7 cellular contexts compared by ENCODE assay signal in the genomic region with DNA sequence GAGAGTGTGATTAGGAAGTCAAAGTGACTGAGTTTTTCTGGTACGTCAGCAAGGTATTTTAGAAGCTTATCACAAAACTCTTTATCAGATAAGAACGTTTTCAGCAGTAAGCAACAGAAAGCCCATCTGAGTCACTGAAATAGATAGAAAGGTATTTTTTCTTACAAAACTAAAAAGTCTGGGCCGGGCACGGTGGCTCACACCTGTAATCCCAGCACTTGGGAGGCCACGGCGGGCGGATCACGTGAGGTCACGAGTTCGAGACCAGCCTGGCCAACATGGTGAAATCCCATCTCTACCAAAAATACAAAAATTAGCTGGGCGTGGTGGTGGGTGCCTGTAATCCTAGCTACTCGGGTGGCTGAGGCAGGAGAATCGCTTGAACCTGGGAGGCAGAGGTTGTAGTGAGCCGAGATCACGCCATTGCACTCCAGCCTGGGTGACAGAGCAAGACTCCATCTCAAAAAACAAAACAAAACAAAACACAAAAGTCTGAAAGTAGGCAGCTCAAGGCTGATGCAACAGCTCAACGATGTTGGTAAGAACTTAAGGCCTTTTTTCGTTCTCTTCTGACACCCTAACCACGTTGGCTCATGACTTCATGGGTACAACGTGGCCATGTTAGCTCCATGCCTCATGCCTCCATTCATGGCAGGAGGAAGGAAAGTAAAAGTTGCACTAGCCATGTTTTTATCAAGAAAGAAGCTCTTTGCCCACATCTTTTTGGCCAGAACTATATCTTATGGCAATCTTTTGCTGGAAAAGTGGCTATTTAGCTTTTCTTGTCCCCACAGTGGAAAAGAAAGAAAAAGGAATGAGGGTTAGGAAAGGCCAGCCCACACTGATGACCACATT.
DNase-seq lines count a peak whose midpoint lies in the region; ATAC-seq and TF ChIP-seq lines count a peak whose summit lies in the region.
"Not testable (repeated sequence)": the region's sequence is repeated elsewhere in the genome, so short reads cannot be mapped to it uniquely, and the experiment has no call there.

No MANE protein-coding gene starts in this region.

- ATAC-seq in activated CD8-positive, alpha-beta memory T cell treated with anti-CD3 and anti-CD28 coated beads, Interleukin-2, amount 10 ng/mL, durations not matched to agents 7 days and 5 days = not testable (repeated sequence)
- ATAC-seq in natural killer cell treated with Interleukin-12 subunit alpha and Interleukin-12 subunit beta and Interleukin-15 and Interleukin-18, amount 100 ng/mL, for 72 hours = peak; percentile 55 to 71
- peak; percentile 50 for ATAC-seq in stimulated activated effector memory CD8-positive, alpha-beta T cell treated with anti-CD3 and anti-CD28 coated beads, Interleukin-12 subunit alpha, Interleukin-12 subunit beta, amount 100 ng/mL, for 72 hours

- H3K27ac ChIP-seq in HEK293 (ENCODE audit: extremely low read depth, low read depth, low read length) = not testable (repeated sequence)

- H3K27ac Mint-ChIP-seq in T-helper 2 cell treated with Interferon-gamma antibody and Interleukin-4, amounts not matched to agents 5 μg/mL and 100 μg/mL, for 36 hours = peak overlapping the region; percentile 96
- peak overlapping the region; percentile 93 for H3K27ac Mint-ChIP-seq in activated CD8-positive, alpha-beta memory T cell treated with anti-CD3 and anti-CD28 coated beads, Interleukin-2, amount 10 ng/mL, durations not matched to agents 7 days and 5 days
- H3K27ac Mint-ChIP-seq in activated T-helper 2 cell treated with anti-CD3 and anti-CD28 coated beads, Interferon-gamma antibody, Interleukin-2, Interleukin-4, amounts not matched to agents 10 μg/mL and 5 μg/mL and 100 μg/mL, durations not matched to agents 14 hours and 24 hours and 36 hours = peak overlapping the region; percentile 95
- H3K27ac Mint-ChIP-seq in activated naive CD8-positive, alpha-beta T cell treated with anti-CD3 and anti-CD28 coated beads for 36 hours = peak overlapping the region; percentile 95
- peak overlapping the region; percentile 84 to 88 for H3K27ac Mint-ChIP-seq in natural killer cell treated with Interleukin-12 subunit alpha and Interleukin-12 subunit beta and Interleukin-15 and Interleukin-18, amount 100 ng/mL, for 72 hours
- peak overlapping the region; percentile 85 for H3K27ac Mint-ChIP-seq in stimulated activated effector memory CD8-positive, alpha-beta T cell treated with anti-CD3 and anti-CD28 coated beads, Interleukin-12 subunit alpha, Interleukin-12 subunit beta, amount 100 ng/mL, for 72 hours

- H3K9me3 Mint-ChIP-seq in T-helper 2 cell treated with Interferon-gamma antibody and Interleukin-4, amounts not matched to agents 5 μg/mL and 100 μg/mL, for 36 hours; activated CD8-positive, alpha-beta memory T cell treated with anti-CD3 and anti-CD28 coated beads, Interleukin-2, amount 10 ng/mL, durations not matched to agents 7 days and 5 days (ENCODE audit: low read depth); activated T-helper 2 cell treated with anti-CD3 and anti-CD28 coated beads, Interferon-gamma antibody, Interleukin-2, Interleukin-4, amounts not matched to agents 10 μg/mL and 5 μg/mL and 100 μg/mL, durations not matched to agents 14 hours and 24 hours and 36 hours; activated naive CD8-positive, alpha-beta T cell treated with anti-CD3 and anti-CD28 coated beads for 36 hours; natural killer cell treated with Interleukin-12 subunit alpha and Interleukin-12 subunit beta and Interleukin-15 and Interleukin-18, amount 100 ng/mL, for 72 hours; stimulated activated effector memory CD8-positive, alpha-beta T cell treated with anti-CD3 and anti-CD28 coated beads, Interleukin-12 subunit alpha, Interleukin-12 subunit beta, amount 100 ng/mL, for 72 hours: not testable (repeated sequence)

- POLR2A ChIA-PET in HEK293 (lab: Yijun Ruan, JAX) = not testable (repeated sequence)

- H3K4me1 Mint-ChIP-seq in T-helper 2 cell treated with Interferon-gamma antibody and Interleukin-4, amounts not matched to agents 5 μg/mL and 100 μg/mL, for 36 hours (ENCODE audit: low read depth) = peaks cover 62% of the 10 kb centered on the region
- peaks cover 58% of the 10 kb centered on the region for H3K4me1 Mint-ChIP-seq in activated CD8-positive, alpha-beta memory T cell treated with anti-CD3 and anti-CD28 coated beads, Interleukin-2, amount 10 ng/mL, durations not matched to agents 7 days and 5 days
- H3K4me1 Mint-ChIP-seq in activated T-helper 2 cell treated with anti-CD3 and anti-CD28 coated beads, Interferon-gamma antibody, Interleukin-2, Interleukin-4, amounts not matched to agents 10 μg/mL and 5 μg/mL and 100 μg/mL, durations not matched to agents 14 hours and 24 hours and 36 hours (ENCODE audit: low read depth) = peaks cover 64% of the 10 kb centered on the region
- H3K4me1 Mint-ChIP-seq in activated naive CD8-positive, alpha-beta T cell treated with anti-CD3 and anti-CD28 coated beads for 36 hours = peaks cover 51% of the 10 kb centered on the region
- H3K4me1 Mint-ChIP-seq in natural killer cell treated with Interleukin-12 subunit alpha and Interleukin-12 subunit beta and Interleukin-15 and Interleukin-18, amount 100 ng/mL, for 72 hours (ENCODE audit: low read depth in 2 of 2) = peaks cover 28 to 45% of the 10 kb centered on the region in 2 donors
- peaks cover 55% of the 10 kb centered on the region for H3K4me1 Mint-ChIP-seq in stimulated activated effector memory CD8-positive, alpha-beta T cell treated with anti-CD3 and anti-CD28 coated beads, Interleukin-12 subunit alpha, Interleukin-12 subunit beta, amount 100 ng/mL, for 72 hours

- DNase-seq in T-helper 2 cell treated with Interferon-gamma antibody and Interleukin-4, amounts not matched to agents 5 μg/mL and 100 μg/mL, for 36 hours (ENCODE audit: low spot score) = peak; percentile 57
- DNase-seq in activated CD8-positive, alpha-beta memory T cell treated with anti-CD3 and anti-CD28 coated beads, Interleukin-2, amount 10 ng/mL, durations not matched to agents 7 days and 5 days = peak; percentile 75
- DNase-seq in activated T-helper 2 cell treated with anti-CD3 and anti-CD28 coated beads, Interferon-gamma antibody, Interleukin-2, Interleukin-4, amounts not matched to agents 10 μg/mL and 5 μg/mL and 100 μg/mL, durations not matched to agents 14 hours and 24 hours and 36 hours (ENCODE audit: low spot score); activated naive CD8-positive, alpha-beta T cell treated with anti-CD3 and anti-CD28 coated beads for 36 hours; natural killer cell treated with Interleukin-12 subunit alpha and Interleukin-12 subunit beta and Interleukin-15 and Interleukin-18, amount 100 ng/mL, for 72 hours (ENCODE audit: low spot score); stimulated activated effector memory CD8-positive, alpha-beta T cell treated with anti-CD3 and anti-CD28 coated beads, Interleukin-12 subunit alpha, Interleukin-12 subunit beta, amount 100 ng/mL, for 72 hours (ENCODE audit: low spot score in 2 of 2): not testable (repeated sequence)

- CTCF ChIA-PET in HEK293 (lab: Yijun Ruan, JAX) = interaction anchor here (0.5 to 3.2 kb wide), 11 partner anchors 10 to 1575 kb away, joined by 3 to 23 read pairs (median 3); no protein-coding TSS in a partner anchor
- CTCF ChIA-PET in activated CD8-positive, alpha-beta memory T cell treated with anti-CD3 and anti-CD28 coated beads, Interleukin-2, amount 10 ng/mL, durations not matched to agents 7 days and 5 days (lab: Charles Lee) = interaction anchor here (0.8 to 3.4 kb wide), 15 partner anchors 13 to 89 kb away, joined by 3 to 20 read pairs (median 6); no protein-coding TSS in a partner anchor

- TF ChIP-seq CTCF in HEK293 (tag by site-specific recombination; IDR thresholded peaks at IDR 0.05) = not testable (repeated sequence)

- H3K36me3 Mint-ChIP-seq in T-helper 2 cell treated with Interferon-gamma antibody and Interleukin-4, amounts not matched to agents 5 μg/mL and 100 μg/mL, for 36 hours (ENCODE audit: low read depth); activated T-helper 2 cell treated with anti-CD3 and anti-CD28 coated beads, Interferon-gamma antibody, Interleukin-2, Interleukin-4, amounts not matched to agents 10 μg/mL and 5 μg/mL and 100 μg/mL, durations not matched to agents 14 hours and 24 hours and 36 hours (ENCODE audit: low read depth); natural killer cell treated with Interleukin-12 subunit alpha and Interleukin-12 subunit beta and Interleukin-15 and Interleukin-18, amount 100 ng/mL, for 72 hours; stimulated activated effector memory CD8-positive, alpha-beta T cell treated with anti-CD3 and anti-CD28 coated beads, Interleukin-12 subunit alpha, Interleukin-12 subunit beta, amount 100 ng/mL, for 72 hours: not testable (repeated sequence)
- peaks cover 19% of the 10 kb centered on the region for H3K36me3 Mint-ChIP-seq in activated CD8-positive, alpha-beta memory T cell treated with anti-CD3 and anti-CD28 coated beads, Interleukin-2, amount 10 ng/mL, durations not matched to agents 7 days and 5 days
- peaks cover 16% of the 10 kb centered on the region for H3K36me3 Mint-ChIP-seq in activated naive CD8-positive, alpha-beta T cell treated with anti-CD3 and anti-CD28 coated beads for 36 hours

- peak overlapping the region; percentile 79 for H3K4me3 Mint-ChIP-seq in T-helper 2 cell treated with Interferon-gamma antibody and Interleukin-4, amounts not matched to agents 5 μg/mL and 100 μg/mL, for 36 hours
- H3K4me3 Mint-ChIP-seq in activated CD8-positive, alpha-beta memory T cell treated with anti-CD3 and anti-CD28 coated beads, Interleukin-2, amount 10 ng/mL, durations not matched to agents 7 days and 5 days = peak overlapping the region; percentile 65
- peak overlapping the region; percentile 15 for H3K4me3 Mint-ChIP-seq in activated T-helper 2 cell treated with anti-CD3 and anti-CD28 coated beads, Interferon-gamma antibody, Interleukin-2, Interleukin-4, amounts not matched to agents 10 μg/mL and 5 μg/mL and 100 μg/mL, durations not matched to agents 14 hours and 24 hours and 36 hours (ENCODE audit: low read depth)
- H3K4me3 Mint-ChIP-seq in activated naive CD8-positive, alpha-beta T cell treated with anti-CD3 and anti-CD28 coated beads for 36 hours = peak overlapping the region; percentile 57
- peak overlapping the region; percentile 78 for H3K4me3 Mint-ChIP-seq in natural killer cell treated with Interleukin-12 subunit alpha and Interleukin-12 subunit beta and Interleukin-15 and Interleukin-18, amount 100 ng/mL, for 72 hours
- not testable (repeated sequence) for H3K4me3 Mint-ChIP-seq in stimulated activated effector memory CD8-positive, alpha-beta T cell treated with anti-CD3 and anti-CD28 coated beads, Interleukin-12 subunit alpha, Interleukin-12 subunit beta, amount 100 ng/mL, for 72 hours

- H3K9me3 ChIP-seq in HEK293 (ENCODE audit: control insufficient read depth, insufficient read depth, low read depth, low read length) = not testable (repeated sequence)

- not testable (repeated sequence) for H3K27me3 Mint-ChIP-seq in T-helper 2 cell treated with Interferon-gamma antibody and Interleukin-4, amounts not matched to agents 5 μg/mL and 100 μg/mL, for 36 hours (ENCODE audit: low read depth); activated CD8-positive, alpha-beta memory T cell treated with anti-CD3 and anti-CD28 coated beads, Interleukin-2, amount 10 ng/mL, durations not matched to agents 7 days and 5 days; activated T-helper 2 cell treated with anti-CD3 and anti-CD28 coated beads, Interferon-gamma antibody, Interleukin-2, Interleukin-4, amounts not matched to agents 10 μg/mL and 5 μg/mL and 100 μg/mL, durations not matched to agents 14 hours and 24 hours and 36 hours (ENCODE audit: low read depth); activated naive CD8-positive, alpha-beta T cell treated with anti-CD3 and anti-CD28 coated beads for 36 hours; natural killer cell treated with Interleukin-12 subunit alpha and Interleukin-12 subunit beta and Interleukin-15 and Interleukin-18, amount 100 ng/mL, for 72 hours

- intact Hi-C loops in activated T-helper 2 cell treated with anti-CD3 and anti-CD28 coated beads, Interferon-gamma antibody, Interleukin-2, Interleukin-4, amounts not matched to agents 10 μg/mL and 5 μg/mL and 100 μg/mL, durations not matched to agents 14 hours and 24 hours and 36 hours (cut with micrococcal nuclease) = loop anchor here (5.0 kb wide), 1 partner anchor 505 kb away; no protein-coding TSS in a partner anchor

- H3K4me1 ChIP-seq in HEK293 (ENCODE audit: control insufficient read depth, insufficient read depth, low read length) = not testable (repeated sequence)

- not testable (repeated sequence) for H3K36me3 ChIP-seq in HEK293 (ENCODE audit: control insufficient read depth in 2 of 2, insufficient read depth in 1 of 2, low read length in 2 of 2)

- H3K4me3 ChIP-seq in HEK293 (ENCODE audit: low read depth, low read length) = not testable (repeated sequence)
